ENCODE assay signal across 13 cellular contexts in the genomic region with DNA sequence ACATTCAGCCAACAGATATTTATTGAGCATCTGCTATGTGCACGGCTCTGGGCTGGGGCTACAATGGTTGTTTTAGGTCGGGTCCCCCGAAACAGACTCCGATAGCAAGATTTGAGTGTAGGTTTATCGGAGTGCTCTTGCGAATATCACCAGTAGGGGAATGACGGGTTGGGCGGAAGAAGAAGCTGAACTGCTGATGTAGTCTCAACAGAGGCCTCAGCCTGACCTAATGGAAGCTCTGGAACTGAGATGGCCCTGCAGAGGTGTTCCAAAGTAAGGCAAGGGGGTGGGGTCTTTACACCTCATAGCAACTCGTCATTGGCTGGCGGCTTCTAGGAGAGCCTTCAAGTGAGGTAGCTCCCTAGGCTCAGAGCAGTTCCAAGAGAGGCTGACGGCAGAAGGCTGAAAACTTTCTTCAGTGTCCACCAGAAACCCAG. TPM values are rescaled to one million over a fixed set of nuclear protein-coding genes. Genes with fewer than 3 reads are reported as not detected.
DNase-seq lines count a peak whose midpoint lies in the region; FAIRE-seq and TF ChIP-seq lines count a peak whose summit lies in the region.
"Had no signal": no experiment of that assay in that cellular context is flagged by ENCODE, and none has a peak within 500 bp of the region (broad histone marks: within the 10 kb centered on the region; RNA-seq: fewer than 3 reads in every experiment).

No MANE protein-coding gene starts in this region.

- H3K9me1 ChIP-seq in keratinocyte (ENCODE audit: control insufficient read depth, extremely low read depth, insufficient read depth, low read length): no peaks in the 10 kb centered on the region

- peak overlapping the region; percentile 62 for H3K4me2 ChIP-seq in keratinocyte (ENCODE audit: control insufficient read depth, extremely low read depth, insufficient read depth, low read depth, low read length)

- no peak overlapping the region for H2AFZ ChIP-seq in ACC112 (ENCODE audit: low read length, unreplicated experiment)
- H2AFZ ChIP-seq in keratinocyte (ENCODE audit: control insufficient read depth, low read length): no peak overlapping the region

- no peaks in the 10 kb centered on the region for H3K36me3 ChIP-seq in ACC112 (ENCODE audit: insufficient read depth, low read length)
- no peaks in the 10 kb centered on the region for H3K36me3 ChIP-seq in adipocyte (ENCODE audit: control insufficient read depth, insufficient read depth, low read length, severe bottlenecking)
- no peaks in the 10 kb centered on the region for H3K36me3 ChIP-seq in keratinocyte (ENCODE audit: control insufficient read depth in 2 of 2, extremely low read depth in 1 of 2, insufficient read depth in 2 of 2, low read length in 2 of 2)

- no peaks in the 10 kb centered on the region for H3K79me2 ChIP-seq in ACC112 (ENCODE audit: control insufficient read depth, insufficient read depth, low read length, unreplicated experiment)
- no peaks in the 10 kb centered on the region for H3K79me2 ChIP-seq in keratinocyte (ENCODE audit: control insufficient read depth, insufficient read depth, low read length)

- no peaks in the 10 kb centered on the region for H3K9me3 ChIP-seq in adipocyte (ENCODE audit: control insufficient read depth, low read length)
- no peaks in the 10 kb centered on the region for H3K9me3 ChIP-seq in keratinocyte (ENCODE audit: control insufficient read depth, low read depth, low read length)
- H3K9me3 ChIP-seq: body of pancreas had no signal

- H3K4me3 ChIP-seq in ACC112 (ENCODE audit: low read depth, low read length) (peak overlapping the region; percentile 82; the same call in 1 of the 2 replicates), adipocyte (ENCODE audit: low read length) (peak overlapping the region; percentile 81), keratinocyte (ENCODE audit: control insufficient read depth in 2 of 3, extremely low read depth in 1 of 3, insufficient read depth in 2 of 3, low read depth in 1 of 3, low read length in 3 of 3) (peak overlapping the region in 2 of 3 experiments; percentile 60 to 65)

- H3K27ac ChIP-seq in ACC112 (ENCODE audit: low read depth, low read length): no peak overlapping the region
- no peak overlapping the region for H3K27ac ChIP-seq in keratinocyte (ENCODE audit: control insufficient read depth, insufficient read depth, low read length)
- H3K27ac ChIP-seq: body of pancreas had no signal

- no peaks in the 10 kb centered on the region for H3K4me1 ChIP-seq in ACC112 (ENCODE audit: control insufficient read depth, insufficient read depth, low read length, unreplicated experiment)
- peaks cover 4% of the 10 kb centered on the region for H3K4me1 ChIP-seq in adipocyte (ENCODE audit: control insufficient read depth, insufficient read depth, low read length)
- no peaks in the 10 kb centered on the region for H3K4me1 ChIP-seq in keratinocyte (ENCODE audit: control insufficient read depth, extremely low read depth, insufficient read depth, low read length)

- in situ Hi-C loops in GM13977 (cut with MboI; ENCODE audit: low pct_unique_long_range_greater_than_20kb, low sequenced_read_pairs, unreplicated experiment): no loop called here
- in situ Hi-C loops in ACHN (cut with HindIII; ENCODE audit: low pct_ligation_motif_present, low pct_unique_long_range_greater_than_20kb, low sequenced_read_pairs): no loop called here

- FAIRE-seq in keratinocyte (lab: Jason Lieb, UNC): no peak
- FAIRE-seq: G401.6, small intestine had no signal

- dilution Hi-C loops in keratinocyte (cut with MboI; ENCODE audit: extremely low pct_ligation_motif_present, low sequenced_read_pairs): no loop called here

- no peak overlapping the region for H3K9ac ChIP-seq in adipocyte (ENCODE audit: low read length)
- H3K9ac ChIP-seq in keratinocyte (ENCODE audit: control insufficient read depth, extremely low read depth, insufficient read depth, low read length): no peak overlapping the region

- no peaks in the 10 kb centered on the region for H4K20me1 ChIP-seq in keratinocyte (ENCODE audit: control insufficient read depth, extremely low read depth, insufficient read depth, low read length)

- DNase-seq in GM13977 (ENCODE audit: low spot score) (peak; percentile 30), adipocyte (ENCODE audit: low read depth) (no peak), keratinocyte (ENCODE audit: low read depth, low spot score) (no peak), RPMI8226 (no peak), cerebellum (ENCODE audit: low spot score) (no peak), GM10266 (ENCODE audit: extremely low spot score) (no peak), ACHN (no peak)
- DNase-seq: body of pancreas, NCI-H524, small intestine, substantia nigra had no signal

- TF ChIP-seq CTCF in GM13977 (IDR thresholded peaks at IDR 0.05; ENCODE audit: extremely low read depth, insufficient read depth, missing control alignments) (no peak), keratinocyte (optimal IDR thresholded peaks at IDR 0.05 in 1 of 3, IDR thresholded peaks at IDR 0.05 in 1 of 3, conservative IDR thresholded peaks at IDR 0.05 in 1 of 3; ENCODE audit: extremely low read depth in 1 of 3, insufficient read depth in 2 of 3, low read length in 3 of 3) (peak in 1 of 3 experiments; percentile 10), GM10266 (IDR thresholded peaks at IDR 0.05; ENCODE audit: control insufficient read depth, insufficient read depth, low read depth, missing control alignments) (no peak)

- H3K27me3 ChIP-seq in ACC112 (ENCODE audit: insufficient read depth, low read length) (peaks cover 26% of the 10 kb centered on the region), adipocyte (replicated peaks; ENCODE audit: control insufficient read depth, insufficient read depth, low read length) (peaks cover 25% of the 10 kb centered on the region), keratinocyte (ENCODE audit: control insufficient read depth, extremely low read depth, insufficient read depth, low read length) (peaks cover 7% of the 10 kb centered on the region)
- H3K27me3 ChIP-seq: body of pancreas had no signal

RNA-seq across cellular contexts. Expression of a gene that starts 1.1 kb away (rescaled TPM):
- 3.1 to 7.7 TPM (median 5.0 TPM) in 3 replicates for polyA plus RNA-seq in keratinocyte
- 2.1 TPM for polyA plus RNA-seq in keratinocyte (2011; ENCODE audit: low read depth)
- 1.2 and 1.8 TPM in 2 replicates for polyA plus RNA-seq in keratinocyte (2011; cell fraction: cytosol; rRNA removed)
- 35.7 and 49.9 TPM in 2 replicates for polyA plus RNA-seq in keratinocyte (2011; cell fraction: nucleus; rRNA removed)
- polyA plus RNA-seq in keratinocyte (2012; ENCODE audit: low replicate concordance): 2.0 and 3.9 TPM in 2 replicates
- polyA minus RNA-seq in keratinocyte: 3.7 to 9.5 TPM (median 7.4 TPM) in 3 replicates
- polyA minus RNA-seq in keratinocyte (2011; cell fraction: cytosol; rRNA and poly(A)+ RNA removed): 0.96 TPM
- polyA minus RNA-seq in keratinocyte (2011; cell fraction: nucleus; rRNA and poly(A)+ RNA removed): 9.9 and 17.5 TPM in 2 replicates
- 43.2 TPM for total RNA-seq in cerebellum

RNA-seq across cellular contexts. Expression of a gene that starts 50.2 kb away (rescaled TPM):
- polyA plus RNA-seq in keratinocyte: 0.12 to 0.23 TPM in 2 of 3 replicates, not detected in the other
- 2.8 TPM for polyA plus RNA-seq in keratinocyte (2011; ENCODE audit: low read depth)
- not detected in 2 replicates for polyA plus RNA-seq in keratinocyte (2011; cell fraction: cytosol; rRNA removed)
- polyA plus RNA-seq in keratinocyte (2011; cell fraction: nucleus; rRNA removed): 0.70 and 2.1 TPM in 2 replicates
- polyA plus RNA-seq in keratinocyte (2012; ENCODE audit: low replicate concordance): 0.09 and 1.7 TPM in 2 replicates
- not detected in 3 replicates for polyA minus RNA-seq in keratinocyte
- not detected for polyA minus RNA-seq in keratinocyte (2011; cell fraction: cytosol; rRNA and poly(A)+ RNA removed)
- 0.21 and 0.93 TPM in 2 replicates for polyA minus RNA-seq in keratinocyte (2011; cell fraction: nucleus; rRNA and poly(A)+ RNA removed)
- 2.3 TPM for total RNA-seq in cerebellum

RNA-seq across cellular contexts. Expression of a gene that starts 50.9 kb away (rescaled TPM):
- 90.3 to 132 TPM (median 128 TPM) in 3 replicates for polyA plus RNA-seq in keratinocyte
- 104 TPM for polyA plus RNA-seq in keratinocyte (2011; ENCODE audit: low read depth)
- polyA plus RNA-seq in keratinocyte (2011; cell fraction: cytosol; rRNA removed): 49.6 and 68.9 TPM in 2 replicates
- 243 and 273 TPM in 2 replicates for polyA plus RNA-seq in keratinocyte (2011; cell fraction: nucleus; rRNA removed)
- polyA plus RNA-seq in keratinocyte (2012; ENCODE audit: low replicate concordance): 50.7 and 90.4 TPM in 2 replicates
- 19.2 to 125 TPM (median 56.7 TPM) in 3 replicates for polyA minus RNA-seq in keratinocyte
- 47.2 TPM for polyA minus RNA-seq in keratinocyte (2011; cell fraction: cytosol; rRNA and poly(A)+ RNA removed)
- 47.0 and 88.0 TPM in 2 replicates for polyA minus RNA-seq in keratinocyte (2011; cell fraction: nucleus; rRNA and poly(A)+ RNA removed)
- total RNA-seq in cerebellum: 49.5 TPM
